Comparison of ENCODE assay signal across 8 cellular contexts in genomic region chr12:108563135-108563803, GRCh38. TPM values are rescaled to one million over a fixed set of nuclear protein-coding genes. Genes with fewer than 3 reads are reported as not detected.
DNase-seq lines count a peak whose midpoint lies in the region; ATAC-seq and TF ChIP-seq lines count a peak whose summit lies in the region.

No MANE protein-coding gene starts in this region.

- no peak overlapping the region for H2AFZ ChIP-seq in KMS-11 (ENCODE audit: low read depth)

- peaks cover 42% of the 10 kb centered on the region for H3K36me3 ChIP-seq in CD8-positive, alpha-beta memory T cell (ENCODE audit: insufficient read depth, low read length)
- H3K36me3 ChIP-seq in KMS-11 (ENCODE audit: insufficient read depth) (no peaks in the 10 kb centered on the region), Panc1 (ENCODE audit: control insufficient read depth, insufficient read depth, low read length) (peaks cover 36% of the 10 kb centered on the region)

- peak; percentile 24 for ATAC-seq in GM21423 (IDR thresholded peaks at IDR 0.05; ENCODE audit: unreplicated experiment)
- ATAC-seq in Panc1: peak; percentile 62
- peak; percentile 56 to 59 for ATAC-seq in activated T-cell treated with anti-CD3 and anti-CD28 coated beads, Interleukin-2, amount 50 U/mL, for 72 hours (replicated peaks in 1 of 2)
- ATAC-seq in naive thymus-derived CD8-positive, alpha-beta T cell: peak; percentile 60 to 65
- ATAC-seq in stimulated activated memory B cell treated with anti-CD40 and anti-IgM and Interleukin-4, amounts not matched to agents 10 μg/mL and 1 μg/mL and 100 μg/mL, for 72 hours: peak; percentile 71

- peaks cover 42% of the 10 kb centered on the region for H3K79me2 ChIP-seq in KMS-11 (ENCODE audit: insufficient read depth, low read depth)

- POLR2A ChIA-PET in CD8-positive, alpha-beta memory T cell (lab: Charles Lee): interaction anchor here (1.0 to 6.3 kb wide), 4 partner anchors 54 to 294 kb away, joined by 4 to 67 read pairs (median 20); partner anchors contain the start of genes SELPLG and SSH1
- POLR2A ChIA-PET in Panc1 (lab: Charles Lee): no interaction called here
- POLR2A ChIA-PET in naive thymus-derived CD8-positive, alpha-beta T cell (lab: Charles Lee): interaction anchor here (1.0 to 11.6 kb wide), 10 partner anchors 14 to 294 kb away, joined by 3 to 217 read pairs (median 8); partner anchors contain the start of genes SELPLG and SSH1

- H3K4me2 ChIP-seq in KMS-11: peak overlapping the region; percentile 99

- no peaks in the 10 kb centered on the region for H4K20me1 ChIP-seq in KMS-11 (ENCODE audit: insufficient read depth)

- DNase-seq in CD8-positive, alpha-beta memory T cell: peak; percentile 79 to 91 (median 82)
- DNase-seq in Panc1 (ENCODE audit: low read depth, low spot score) (peak; percentile 72), fibroblast of gingiva (ENCODE audit: low read depth) (peak; percentile 89)
- DNase-seq in activated T-cell treated with anti-CD3 and anti-CD28 coated beads, Interleukin-2, amount 50 U/mL, for 72 hours: peak; percentile 90 to 92
- peak; percentile 71 to 93 (median 86) for DNase-seq in naive thymus-derived CD8-positive, alpha-beta T cell

- H3K27me3 Mint-ChIP-seq in CD8-positive, alpha-beta memory T cell: no peaks in the 10 kb centered on the region
- no peaks in the 10 kb centered on the region for H3K27me3 Mint-ChIP-seq in activated T-cell treated with anti-CD3 and anti-CD28 coated beads, Interleukin-2, amount 50 U/mL, for 72 hours (ENCODE audit: low read depth)
- H3K27me3 Mint-ChIP-seq in naive thymus-derived CD8-positive, alpha-beta T cell: no peaks in the 10 kb centered on the region
- no peaks in the 10 kb centered on the region for H3K27me3 Mint-ChIP-seq in stimulated activated memory B cell treated with anti-CD40 and anti-IgM and Interleukin-4, amounts not matched to agents 10 μg/mL and 1 μg/mL and 100 μg/mL, for 72 hours

- TF ChIP-seq CTCF in KMS-11 (conservative IDR thresholded peaks at IDR 0.05; ENCODE audit: low read depth, low read length) (peak; percentile 64), Panc1 (IDR thresholded peaks at IDR 0.05) (peak; percentile 93)

- in situ Hi-C loops in Panc1 (cut with HindIII; ENCODE audit: low pct_unique_long_range_greater_than_20kb, low sequenced_read_pairs): no loop called here

- H3K4me3 ChIP-seq in CD8-positive, alpha-beta memory T cell (ENCODE audit: low read length): peak overlapping the region; percentile 83
- H3K4me3 ChIP-seq in KMS-11 (IDR thresholded peaks at IDR 0.05; ENCODE audit: insufficient read depth, low read depth, low read length) (no peak overlapping the region), Panc1 (ENCODE audit: low read depth in 2 of 2, low read length in 2 of 2) (peak overlapping the region; percentile 100)

- peaks cover 0 to 77% (median 14%) of the 10 kb centered on the region in 3 donors for H3K36me3 Mint-ChIP-seq in CD8-positive, alpha-beta memory T cell
- H3K36me3 Mint-ChIP-seq in activated T-cell treated with anti-CD3 and anti-CD28 coated beads, Interleukin-2, amount 50 U/mL, for 72 hours (ENCODE audit: insufficient read depth in 2 of 2): peaks cover 17 to 26% of the 10 kb centered on the region in 2 donors
- peaks cover 4 to 46% (median 14%) of the 10 kb centered on the region in 3 donors for H3K36me3 Mint-ChIP-seq in naive thymus-derived CD8-positive, alpha-beta T cell
- peaks cover 24% of the 10 kb centered on the region for H3K36me3 Mint-ChIP-seq in stimulated activated memory B cell treated with anti-CD40 and anti-IgM and Interleukin-4, amounts not matched to agents 10 μg/mL and 1 μg/mL and 100 μg/mL, for 72 hours

- peak overlapping the region; percentile 86 for H3K27ac ChIP-seq in CD8-positive, alpha-beta memory T cell (ENCODE audit: low read depth, low read length)
- H3K27ac ChIP-seq in KMS-11 (peak overlapping the region; percentile 94), Panc1 (ENCODE audit: low read length) (peak overlapping the region; percentile 84)

- TSS peak; percentile 77 for BruUV-seq in Panc1 (replicated peaks; lab: Mats Ljungman, UMichigan)

- H3K9me3 Mint-ChIP-seq in CD8-positive, alpha-beta memory T cell: no peaks in the 10 kb centered on the region
- no peaks in the 10 kb centered on the region for H3K9me3 Mint-ChIP-seq in activated T-cell treated with anti-CD3 and anti-CD28 coated beads, Interleukin-2, amount 50 U/mL, for 72 hours
- no peaks in the 10 kb centered on the region for H3K9me3 Mint-ChIP-seq in naive thymus-derived CD8-positive, alpha-beta T cell
- no peaks in the 10 kb centered on the region for H3K9me3 Mint-ChIP-seq in stimulated activated memory B cell treated with anti-CD40 and anti-IgM and Interleukin-4, amounts not matched to agents 10 μg/mL and 1 μg/mL and 100 μg/mL, for 72 hours

- peak overlapping the region; percentile 96 to 100 (median 98) for H3K27ac Mint-ChIP-seq in CD8-positive, alpha-beta memory T cell
- H3K27ac Mint-ChIP-seq in activated T-cell treated with anti-CD3 and anti-CD28 coated beads, Interleukin-2, amount 50 U/mL, for 72 hours: peak overlapping the region; percentile 95
- peak overlapping the region; percentile 92 to 100 (median 100) for H3K27ac Mint-ChIP-seq in naive thymus-derived CD8-positive, alpha-beta T cell
- H3K27ac Mint-ChIP-seq in stimulated activated memory B cell treated with anti-CD40 and anti-IgM and Interleukin-4, amounts not matched to agents 10 μg/mL and 1 μg/mL and 100 μg/mL, for 72 hours: peak overlapping the region; percentile 93

- H3K9ac ChIP-seq in KMS-11: peak overlapping the region; percentile 75

- CTCF ChIA-PET in CD8-positive, alpha-beta memory T cell (lab: Charles Lee): interaction anchor here (1.0 to 18.3 kb wide), 14 partner anchors 49 to 532 kb away, joined by 3 to 206 read pairs (median 6); partner anchors contain the start of gene SELPLG
- CTCF ChIA-PET in Panc1 (lab: Charles Lee): interaction anchor here (0.8 to 2.8 kb wide), 2 partner anchors 54 to 107 kb away, joined by 5 to 17 read pairs; no protein-coding TSS in a partner anchor

- no peaks in the 10 kb centered on the region for H3K27me3 ChIP-seq in CD8-positive, alpha-beta memory T cell (ENCODE audit: insufficient read depth, low read length, poor library complexity, severe bottlenecking)
- H3K27me3 ChIP-seq in KMS-11 (ENCODE audit: insufficient read depth, low read depth) (no peaks in the 10 kb centered on the region), Panc1 (ENCODE audit: control insufficient read depth, insufficient read depth, low read length) (no peaks in the 10 kb centered on the region)

- peaks cover 59% of the 10 kb centered on the region for H3K4me1 ChIP-seq in CD8-positive, alpha-beta memory T cell (ENCODE audit: insufficient read depth, low read length)
- H3K4me1 ChIP-seq in KMS-11 (ENCODE audit: low read depth, poor library complexity, severe bottlenecking) (peaks cover 60% of the 10 kb centered on the region), Panc1 (ENCODE audit: control insufficient read depth, insufficient read depth, low read length) (peaks cover 32% of the 10 kb centered on the region)

- no peaks in the 10 kb centered on the region for H3K9me3 ChIP-seq in CD8-positive, alpha-beta memory T cell (ENCODE audit: low read length)
- no peaks in the 10 kb centered on the region for H3K9me3 ChIP-seq in Panc1 (ENCODE audit: control insufficient read depth, insufficient read depth, low read depth, low read length)

- intact Hi-C loops in Panc1 (cut with micrococcal nuclease; ENCODE audit: unreplicated experiment): loop anchor here (1.0 to 5.0 kb wide), 2 partner anchors 55 to 529 kb away; partner anchors contain the start of gene ALKBH2

- H3K4me3 Mint-ChIP-seq in CD8-positive, alpha-beta memory T cell: peak overlapping the region; percentile 98 to 100 (median 100)
- peak overlapping the region; percentile 95 to 96 for H3K4me3 Mint-ChIP-seq in activated T-cell treated with anti-CD3 and anti-CD28 coated beads, Interleukin-2, amount 50 U/mL, for 72 hours
- H3K4me3 Mint-ChIP-seq in naive thymus-derived CD8-positive, alpha-beta T cell: peak overlapping the region; percentile 97 to 100 (median 100)
- peak overlapping the region; percentile 94 for H3K4me3 Mint-ChIP-seq in stimulated activated memory B cell treated with anti-CD40 and anti-IgM and Interleukin-4, amounts not matched to agents 10 μg/mL and 1 μg/mL and 100 μg/mL, for 72 hours

- H3K4me1 Mint-ChIP-seq in CD8-positive, alpha-beta memory T cell: peaks cover 48 to 83% (median 76%) of the 10 kb centered on the region in 3 donors
- peaks cover 64% of the 10 kb centered on the region for H3K4me1 Mint-ChIP-seq in activated T-cell treated with anti-CD3 and anti-CD28 coated beads, Interleukin-2, amount 50 U/mL, for 72 hours (ENCODE audit: low read depth)
- H3K4me1 Mint-ChIP-seq in naive thymus-derived CD8-positive, alpha-beta T cell: peaks cover 17 to 83% (median 57%) of the 10 kb centered on the region in 4 donors
- H3K4me1 Mint-ChIP-seq in stimulated activated memory B cell treated with anti-CD40 and anti-IgM and Interleukin-4, amounts not matched to agents 10 μg/mL and 1 μg/mL and 100 μg/mL, for 72 hours: peaks cover 51% of the 10 kb centered on the region

RNA-seq across cellular contexts. Expression of gene ISCU, which starts 0.9 kb away (rescaled TPM):
- total RNA-seq in CD8-positive, alpha-beta memory T cell: 100 to 1,000 TPM; 113 to 116 TPM
- polyA plus RNA-seq in CD8-positive, alpha-beta memory T cell: 302 TPM
- 66.1 TPM for total RNA-seq in Panc1 (2021; ENCODE audit: unreplicated experiment)
- polyA plus RNA-seq in Panc1 (2012; ENCODE audit: insufficient read length): 42.5 TPM
- 100 to 1,000 TPM; 115 to 139 TPM for total RNA-seq in activated T-cell treated with anti-CD3 and anti-CD28 coated beads, Interleukin-2, amount 50 U/mL, for 72 hours
- total RNA-seq in naive thymus-derived CD8-positive, alpha-beta T cell: 100 to 1,000 TPM; 176 to 184 TPM
- polyA plus RNA-seq in naive thymus-derived CD8-positive, alpha-beta T cell: 100 to 1,000 TPM; 287 to 373 (median 324) TPM

RNA-seq across cellular contexts. Expression of gene SART3, which starts 2.3 kb away (rescaled TPM):
- 10 to 100 TPM; 82.4 to 82.7 TPM for total RNA-seq in CD8-positive, alpha-beta memory T cell
- 40.1 TPM for polyA plus RNA-seq in CD8-positive, alpha-beta memory T cell
- total RNA-seq in Panc1 (2021; ENCODE audit: unreplicated experiment): 55.9 TPM
- polyA plus RNA-seq in Panc1 (2012; ENCODE audit: insufficient read length): 48.9 TPM
- 10 to 100 TPM; 75.7 to 78.8 TPM for total RNA-seq in activated T-cell treated with anti-CD3 and anti-CD28 coated beads, Interleukin-2, amount 50 U/mL, for 72 hours
- total RNA-seq in naive thymus-derived CD8-positive, alpha-beta T cell: 10 to 100 TPM; 93.4 to 95.7 TPM
- polyA plus RNA-seq in naive thymus-derived CD8-positive, alpha-beta T cell: 10 to 100 TPM; 33.3 to 36.6 (median 36.1) TPM

RNA-seq across cellular contexts. Expression of gene TMEM119, which starts 34.6 kb away (rescaled TPM):
- total RNA-seq in CD8-positive, alpha-beta memory T cell: not detected
- polyA plus RNA-seq in CD8-positive, alpha-beta memory T cell: 0.66 TPM
- total RNA-seq in Panc1 (2021; ENCODE audit: unreplicated experiment): not detected
- polyA plus RNA-seq in Panc1 (2012; ENCODE audit: insufficient read length): not detected
- total RNA-seq in activated T-cell treated with anti-CD3 and anti-CD28 coated beads, Interleukin-2, amount 50 U/mL, for 72 hours: under 1 TPM; 0.65 to 0.74 TPM
- under 1 TPM; 0.26 to 0.77 TPM for total RNA-seq in naive thymus-derived CD8-positive, alpha-beta T cell
- polyA plus RNA-seq in naive thymus-derived CD8-positive, alpha-beta T cell: under 1 TPM in 2 of 3 donors, not detected in 1; 0.06 to 0.21 TPM

RNA-seq across cellular contexts. Expression of gene FICD, which starts 48.2 kb away (rescaled TPM):
- 1 to 10 TPM; 5.8 to 5.9 TPM for total RNA-seq in CD8-positive, alpha-beta memory T cell
- polyA plus RNA-seq in CD8-positive, alpha-beta memory T cell: 5.2 TPM
- 10.1 TPM for total RNA-seq in Panc1 (2021; ENCODE audit: unreplicated experiment)
- polyA plus RNA-seq in Panc1 (2012; ENCODE audit: insufficient read length): 13.3 TPM
- 1 to 10 TPM; 4.0 to 7.7 TPM for total RNA-seq in activated T-cell treated with anti-CD3 and anti-CD28 coated beads, Interleukin-2, amount 50 U/mL, for 72 hours
- 1 to 10 TPM; 4.6 to 5.6 TPM for total RNA-seq in naive thymus-derived CD8-positive, alpha-beta T cell
- polyA plus RNA-seq in naive thymus-derived CD8-positive, alpha-beta T cell: 1 to 10 TPM; 1.2 to 1.8 (median 1.4) TPM
